Comparison of ENCODE assay signal across 20 cellular contexts in the genomic region with DNA sequence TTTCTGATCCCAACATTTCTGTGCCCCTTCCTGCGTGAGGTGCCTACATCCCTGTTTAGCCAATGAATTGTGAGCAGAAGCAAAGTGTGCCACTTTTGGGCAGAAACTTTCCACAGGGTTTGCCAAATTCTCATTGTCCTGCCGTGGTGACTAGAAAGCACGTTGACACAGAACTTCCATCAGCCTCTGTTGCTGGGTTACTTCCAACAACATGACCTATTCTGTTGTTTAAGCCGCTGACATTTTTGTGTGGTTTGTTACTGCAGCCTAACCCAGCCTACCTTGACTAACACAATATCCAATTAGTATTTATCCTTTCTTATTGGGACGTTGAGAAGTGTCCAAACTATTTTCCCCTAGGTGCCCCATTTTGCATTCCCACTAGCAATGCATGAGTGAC.
"Had no signal": no experiment of that assay in that cellular context is flagged by ENCODE, and none has a peak within 500 bp of the region (broad histone marks: within the 10 kb centered on the region; RNA-seq: fewer than 3 reads in every experiment).

No MANE protein-coding gene starts in this region.

- H3K27me3 ChIP-seq: gastrocnemius medialis had no signal

- DNase-seq: dermis blood vessel endothelial cell; dorsolateral prefrontal cortex; effector CD4-positive, alpha-beta T cell; effector memory CD4-positive, alpha-beta T cell; esophagus squamous epithelium; foreskin fibroblast; foreskin melanocyte; gastrocnemius medialis; glutamatergic neuron; head of caudate nucleus; heart right ventricle; hippocampal formation; left cardiac atrium; left lung; left ventricle myocardium superior; lower lobe of right lung; mesenchymal stem cell; mucosa of descending colon; naive B cell had no signal

- H3K9me3 ChIP-seq: esophagus squamous epithelium, gastrocnemius medialis, left lung, lower lobe of right lung, mucosa of descending colon had no signal

- H3K4me3 ChIP-seq: coronary artery, dorsolateral prefrontal cortex, esophagus squamous epithelium, gastrocnemius medialis, heart right ventricle, left lung, lower lobe of right lung, mucosa of descending colon had no signal

- H3K4me1 ChIP-seq: esophagus squamous epithelium, gastrocnemius medialis, heart right ventricle, left lung, lower lobe of right lung had no signal

- H3K36me3 ChIP-seq: esophagus squamous epithelium, gastrocnemius medialis, heart right ventricle, left lung, lower lobe of right lung had no signal

- H3K27ac ChIP-seq: coronary artery, dorsolateral prefrontal cortex, esophagus squamous epithelium, gastrocnemius medialis, heart right ventricle, left lung, lower lobe of right lung had no signal
